ENCODE assay signal across 1 cellular context in the genomic region with DNA sequence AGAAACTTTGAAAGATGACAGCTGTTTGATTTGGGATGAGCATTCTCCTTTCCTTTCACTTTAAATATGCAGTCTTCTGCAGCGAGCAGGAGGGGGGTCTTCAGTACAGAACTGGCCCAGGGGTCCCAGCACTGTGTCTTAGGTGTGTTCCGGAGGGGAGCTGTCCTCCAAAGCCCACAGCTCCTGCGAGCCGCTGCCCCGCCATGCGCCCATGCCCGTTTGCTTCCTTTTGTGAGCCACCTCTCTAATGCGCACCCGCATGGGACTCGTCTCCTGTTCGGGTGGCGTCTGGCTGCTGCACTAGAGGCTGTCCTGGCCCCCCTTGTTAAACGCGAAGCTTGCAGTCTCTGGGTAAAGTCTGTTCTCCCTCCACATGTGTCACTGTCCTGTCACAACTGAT.
TF ChIP-seq lines count a peak whose summit lies in the region.

No MANE protein-coding gene starts in this region.

TF ChIP-seq in GM23338, 12 proteins besides CTCF, POLR2A, EP300 and RAD21 (continued from another document):
- TF ChIP-seq, protein P1, sequence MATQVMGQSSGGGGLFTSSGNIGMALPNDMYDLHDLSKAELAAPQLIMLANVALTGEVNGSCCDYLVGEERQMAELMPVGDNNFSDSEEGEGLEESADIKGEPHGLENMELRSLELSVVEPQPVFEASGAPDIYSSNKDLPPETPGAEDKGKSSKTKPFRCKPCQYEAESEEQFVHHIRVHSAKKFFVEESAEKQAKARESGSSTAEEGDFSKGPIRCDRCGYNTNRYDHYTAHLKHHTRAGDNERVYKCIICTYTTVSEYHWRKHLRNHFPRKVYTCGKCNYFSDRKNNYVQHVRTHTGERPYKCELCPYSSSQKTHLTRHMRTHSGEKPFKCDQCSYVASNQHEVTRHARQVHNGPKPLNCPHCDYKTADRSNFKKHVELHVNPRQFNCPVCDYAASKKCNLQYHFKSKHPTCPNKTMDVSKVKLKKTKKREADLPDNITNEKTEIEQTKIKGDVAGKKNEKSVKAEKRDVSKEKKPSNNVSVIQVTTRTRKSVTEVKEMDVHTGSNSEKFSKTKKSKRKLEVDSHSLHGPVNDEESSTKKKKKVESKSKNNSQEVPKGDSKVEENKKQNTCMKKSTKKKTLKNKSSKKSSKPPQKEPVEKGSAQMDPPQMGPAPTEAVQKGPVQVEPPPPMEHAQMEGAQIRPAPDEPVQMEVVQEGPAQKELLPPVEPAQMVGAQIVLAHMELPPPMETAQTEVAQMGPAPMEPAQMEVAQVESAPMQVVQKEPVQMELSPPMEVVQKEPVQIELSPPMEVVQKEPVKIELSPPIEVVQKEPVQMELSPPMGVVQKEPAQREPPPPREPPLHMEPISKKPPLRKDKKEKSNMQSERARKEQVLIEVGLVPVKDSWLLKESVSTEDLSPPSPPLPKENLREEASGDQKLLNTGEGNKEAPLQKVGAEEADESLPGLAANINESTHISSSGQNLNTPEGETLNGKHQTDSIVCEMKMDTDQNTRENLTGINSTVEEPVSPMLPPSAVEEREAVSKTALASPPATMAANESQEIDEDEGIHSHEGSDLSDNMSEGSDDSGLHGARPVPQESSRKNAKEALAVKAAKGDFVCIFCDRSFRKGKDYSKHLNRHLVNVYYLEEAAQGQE (IDR thresholded peaks at IDR 0.05; ENCODE audit: unreplicated experiment), result no peak
- TF ChIP-seq EZH2 (IDR thresholded peaks at IDR 0.05; ENCODE audit: low read depth, unreplicated experiment) (no peak), ZNF331 (CRISPR knock-in tag; IDR thresholded peaks at IDR 0.05; ENCODE audit: low read depth) (no peak), ZNF114 (CRISPR knock-in tag; IDR thresholded peaks at IDR 0.05) (no peak)
- TF ChIP-seq, protein P2, sequence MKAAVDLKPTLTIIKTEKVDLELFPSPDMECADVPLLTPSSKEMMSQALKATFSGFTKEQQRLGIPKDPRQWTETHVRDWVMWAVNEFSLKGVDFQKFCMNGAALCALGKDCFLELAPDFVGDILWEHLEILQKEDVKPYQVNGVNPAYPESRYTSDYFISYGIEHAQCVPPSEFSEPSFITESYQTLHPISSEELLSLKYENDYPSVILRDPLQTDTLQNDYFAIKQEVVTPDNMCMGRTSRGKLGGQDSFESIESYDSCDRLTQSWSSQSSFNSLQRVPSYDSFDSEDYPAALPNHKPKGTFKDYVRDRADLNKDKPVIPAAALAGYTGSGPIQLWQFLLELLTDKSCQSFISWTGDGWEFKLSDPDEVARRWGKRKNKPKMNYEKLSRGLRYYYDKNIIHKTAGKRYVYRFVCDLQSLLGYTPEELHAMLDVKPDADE (IDR thresholded peaks at IDR 0.05), result no peak
- TF ChIP-seq, protein P3, sequence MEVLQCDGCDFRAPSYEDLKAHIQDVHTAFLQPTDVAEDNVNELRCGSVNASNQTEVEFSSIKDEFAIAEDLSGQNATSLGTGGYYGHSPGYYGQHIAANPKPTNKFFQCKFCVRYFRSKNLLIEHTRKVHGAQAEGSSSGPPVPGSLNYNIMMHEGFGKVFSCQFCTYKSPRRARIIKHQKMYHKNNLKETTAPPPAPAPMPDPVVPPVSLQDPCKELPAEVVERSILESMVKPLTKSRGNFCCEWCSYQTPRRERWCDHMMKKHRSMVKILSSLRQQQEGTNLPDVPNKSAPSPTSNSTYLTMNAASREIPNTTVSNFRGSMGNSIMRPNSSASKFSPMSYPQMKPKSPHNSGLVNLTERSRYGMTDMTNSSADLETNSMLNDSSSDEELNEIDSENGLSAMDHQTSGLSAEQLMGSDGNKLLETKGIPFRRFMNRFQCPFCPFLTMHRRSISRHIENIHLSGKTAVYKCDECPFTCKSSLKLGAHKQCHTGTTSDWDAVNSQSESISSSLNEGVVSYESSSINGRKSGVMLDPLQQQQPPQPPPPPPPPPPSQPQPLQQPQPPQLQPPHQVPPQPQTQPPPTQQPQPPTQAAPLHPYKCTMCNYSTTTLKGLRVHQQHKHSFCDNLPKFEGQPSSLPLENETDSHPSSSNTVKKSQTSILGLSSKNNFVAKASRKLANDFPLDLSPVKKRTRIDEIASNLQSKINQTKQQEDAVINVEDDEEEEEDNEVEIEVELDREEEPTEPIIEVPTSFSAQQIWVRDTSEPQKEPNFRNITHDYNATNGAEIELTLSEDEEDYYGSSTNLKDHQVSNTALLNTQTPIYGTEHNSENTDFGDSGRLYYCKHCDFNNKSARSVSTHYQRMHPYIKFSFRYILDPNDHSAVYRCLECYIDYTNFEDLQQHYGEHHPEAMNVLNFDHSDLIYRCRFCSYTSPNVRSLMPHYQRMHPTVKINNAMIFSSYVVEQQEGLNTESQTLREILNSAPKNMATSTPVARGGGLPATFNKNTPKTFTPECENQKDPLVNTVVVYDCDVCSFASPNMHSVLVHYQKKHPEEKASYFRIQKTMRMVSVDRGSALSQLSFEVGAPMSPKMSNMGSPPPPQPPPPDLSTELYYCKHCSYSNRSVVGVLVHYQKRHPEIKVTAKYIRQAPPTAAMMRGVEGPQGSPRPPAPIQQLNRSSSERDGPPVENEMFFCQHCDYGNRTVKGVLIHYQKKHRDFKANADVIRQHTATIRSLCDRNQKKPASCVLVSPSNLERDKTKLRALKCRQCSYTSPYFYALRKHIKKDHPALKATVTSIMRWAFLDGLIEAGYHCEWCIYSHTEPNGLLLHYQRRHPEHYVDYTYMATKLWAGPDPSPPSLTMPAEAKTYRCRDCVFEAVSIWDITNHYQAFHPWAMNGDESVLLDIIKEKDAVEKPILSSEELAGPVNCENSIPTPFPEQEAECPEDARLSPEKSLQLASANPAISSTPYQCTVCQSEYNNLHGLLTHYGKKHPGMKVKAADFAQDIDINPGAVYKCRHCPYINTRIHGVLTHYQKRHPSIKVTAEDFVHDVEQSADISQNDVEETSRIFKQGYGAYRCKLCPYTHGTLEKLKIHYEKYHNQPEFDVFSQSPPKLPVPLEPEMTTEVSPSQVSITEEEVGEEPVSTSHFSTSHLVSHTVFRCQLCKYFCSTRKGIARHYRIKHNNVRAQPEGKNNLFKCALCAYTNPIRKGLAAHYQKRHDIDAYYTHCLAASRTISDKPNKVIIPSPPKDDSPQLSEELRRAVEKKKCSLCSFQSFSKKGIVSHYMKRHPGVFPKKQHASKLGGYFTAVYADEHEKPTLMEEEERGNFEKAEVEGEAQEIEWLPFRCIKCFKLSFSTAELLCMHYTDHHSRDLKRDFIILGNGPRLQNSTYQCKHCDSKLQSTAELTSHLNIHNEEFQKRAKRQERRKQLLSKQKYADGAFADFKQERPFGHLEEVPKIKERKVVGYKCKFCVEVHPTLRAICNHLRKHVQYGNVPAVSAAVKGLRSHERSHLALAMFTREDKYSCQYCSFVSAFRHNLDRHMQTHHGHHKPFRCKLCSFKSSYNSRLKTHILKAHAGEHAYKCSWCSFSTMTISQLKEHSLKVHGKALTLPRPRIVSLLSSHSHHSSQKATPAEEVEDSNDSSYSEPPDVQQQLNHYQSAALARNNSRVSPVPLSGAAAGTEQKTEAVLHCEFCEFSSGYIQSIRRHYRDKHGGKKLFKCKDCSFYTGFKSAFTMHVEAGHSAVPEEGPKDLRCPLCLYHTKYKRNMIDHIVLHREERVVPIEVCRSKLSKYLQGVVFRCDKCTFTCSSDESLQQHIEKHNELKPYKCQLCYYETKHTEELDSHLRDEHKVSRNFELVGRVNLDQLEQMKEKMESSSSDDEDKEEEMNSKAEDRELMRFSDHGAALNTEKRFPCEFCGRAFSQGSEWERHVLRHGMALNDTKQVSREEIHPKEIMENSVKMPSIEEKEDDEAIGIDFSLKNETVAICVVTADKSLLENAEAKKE (CRISPR knock-in tag; IDR thresholded peaks at IDR 0.05), result no peak
